In the genomic region with DNA sequence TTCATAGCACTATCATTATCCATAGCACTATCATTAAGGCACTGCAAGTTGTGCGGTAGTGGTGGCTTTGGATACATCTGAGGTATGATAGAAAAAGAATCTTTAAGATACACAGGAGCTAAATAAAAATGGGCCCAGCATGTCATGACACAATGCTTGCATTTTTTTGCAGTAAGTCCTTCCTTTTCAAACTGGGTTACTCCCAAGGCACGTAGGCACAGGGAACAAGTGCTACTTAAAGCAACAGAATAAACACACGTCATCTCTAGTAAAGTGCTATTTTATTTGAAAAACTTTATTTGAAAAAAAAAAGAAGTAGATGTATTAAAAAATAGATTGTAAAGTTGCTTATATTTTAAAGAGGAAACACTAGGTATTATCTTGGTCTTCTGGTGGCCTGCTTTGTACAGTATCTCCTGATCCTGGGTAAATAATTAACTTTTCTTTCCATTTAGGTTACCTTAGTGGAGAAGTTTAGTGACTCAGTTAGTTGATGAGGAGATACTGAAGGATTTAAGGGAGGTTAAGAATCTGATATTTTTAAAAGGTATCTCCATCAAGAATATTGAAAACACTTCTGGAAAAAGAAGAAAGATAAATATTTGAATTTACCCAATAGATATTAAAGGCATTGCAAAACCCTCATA, we compare ENCODE assay signal across 24 cellular contexts.
DNase-seq lines count a peak whose midpoint lies in the region; ATAC-seq and TF ChIP-seq lines count a peak whose summit lies in the region.
"Had no signal": no experiment of that assay in that cellular context is flagged by ENCODE, and none has a peak within 500 bp of the region (broad histone marks: within the 10 kb centered on the region; RNA-seq: fewer than 3 reads in every experiment).

No MANE protein-coding gene starts in this region.

- no peak overlapping the region for H2AFZ ChIP-seq in IMR-90 (replicated peaks; ENCODE audit: low read length, poor library complexity)

- in situ Hi-C loops in IMR-90 (cut with MboI; ENCODE audit: low sequenced_read_pairs): no loop called here

- dilution Hi-C loops in IMR-90 (cut with HindIII; ENCODE audit: low sequenced_read_pairs, unreplicated experiment): no loop called here

- no peak overlapping the region for H2BK120ac ChIP-seq in IMR-90 (ENCODE audit: low read depth, low read length)

- H4K5ac ChIP-seq in IMR-90 (ENCODE audit: low read depth, low read length): no peak overlapping the region

- no peak overlapping the region for H3K4ac ChIP-seq in IMR-90 (ENCODE audit: low read depth, low read length)

- H3K27ac ChIP-seq in 22Rv1 (peak overlapping the region; percentile 57), IMR-90 (ENCODE audit: insufficient read depth, low read length) (no peak overlapping the region), lung (ENCODE audit: low read depth in 1 of 2, low read length in 1 of 2) (no peak overlapping the region)
- H3K27ac ChIP-seq: brain microvascular endothelial cell had no signal

- H3K36me3 ChIP-seq in IMR-90 (ENCODE audit: control insufficient read depth, insufficient read depth, low read length) (no peaks in the 10 kb centered on the region), lung (ENCODE audit: control insufficient read depth in 2 of 2, insufficient read depth in 2 of 2, low read length in 2 of 2) (no peaks in the 10 kb centered on the region)
- H3K36me3 ChIP-seq: brain microvascular endothelial cell, thoracic aorta had no signal

- no peak overlapping the region for H3K56ac ChIP-seq in IMR-90 (ENCODE audit: extremely low read depth, insufficient read depth, low read length)

- no peak overlapping the region for H2BK15ac ChIP-seq in IMR-90 (ENCODE audit: low read depth, low read length)

- H4K20me1 ChIP-seq in IMR-90 (ENCODE audit: insufficient read depth, low read length): no peaks in the 10 kb centered on the region

- peaks cover 8% of the 10 kb centered on the region for H3K4me1 ChIP-seq in IMR-90 (ENCODE audit: control insufficient read depth, insufficient read depth, low read length)
- H3K4me1 ChIP-seq in lung (ENCODE audit: control insufficient read depth in 2 of 2, insufficient read depth in 2 of 2, low read length in 2 of 2): peaks cover 2% of the 10 kb centered on the region in 2 donors

- no TSS peak for BruUV-seq in IMR-90 (replicated peaks; lab: Mats Ljungman, UMichigan)

- no peak overlapping the region for H2BK5ac ChIP-seq in IMR-90 (ENCODE audit: low read depth, low read length, poor library complexity, severe bottlenecking)

- TF ChIP-seq RAD21 in IMR-90 (IDR thresholded peaks at IDR 0.05; ENCODE audit: low read length): no peak

- H2BK20ac ChIP-seq in IMR-90 (ENCODE audit: low read depth, low read length): no peak overlapping the region

- TF ChIP-seq CTCF in 22Rv1 (IDR thresholded peaks at IDR 0.05) (no peak), IMR-90 (conservative IDR thresholded peaks at IDR 0.05; ENCODE audit: low read depth, low read length) (no peak), lung (IDR thresholded peaks at IDR 0.05; ENCODE audit: control extremely low read depth, extremely low read depth) (no peak)

- H3K4me2 ChIP-seq in IMR-90 (ENCODE audit: low read depth, low read length): no peak overlapping the region

- H3K9ac ChIP-seq in IMR-90 (ENCODE audit: low read depth, low read length): no peak overlapping the region

- no peak overlapping the region for H4K8ac ChIP-seq in IMR-90 (ENCODE audit: low read depth in 2 of 2, low read length in 2 of 2)

- H3K9me3 ChIP-seq in IMR-90 (ENCODE audit: control insufficient read depth, insufficient read depth, low read length): peaks cover 6% of the 10 kb centered on the region
- peaks cover 0 to 4% of the 10 kb centered on the region in 2 donors for H3K9me3 ChIP-seq in lung (ENCODE audit: control insufficient read depth in 2 of 2, insufficient read depth in 1 of 2, low read length in 1 of 2)
- H3K9me3 ChIP-seq: thoracic aorta had no signal

- WGBS in IMR-90 (ENCODE audit: extremely low coverage in 2 of 2, insufficient read length in 1 of 2), 2 experiments: no CpG with 5 or more reads among the region's 3 CpGs
- 50 to 60% methylated on average over 3 of the region's 3 CpGs for WGBS in lung, 2 donors

- no peaks in the 10 kb centered on the region for H3K9me1 ChIP-seq in IMR-90 (ENCODE audit: insufficient read depth, low read length)

- no peak overlapping the region for H3K4me3 ChIP-seq in IMR-90 (ENCODE audit: insufficient read depth, low read depth, low read length)
- H3K4me3 ChIP-seq in lung: no peak overlapping the region
- H3K4me3 ChIP-seq: thoracic aorta had no signal

- no peak overlapping the region for H3K14ac ChIP-seq in IMR-90 (replicated peaks; ENCODE audit: low read depth, low read length)

- no peak overlapping the region for H3K18ac ChIP-seq in IMR-90 (ENCODE audit: low read depth, low read length)

- H2AK9ac ChIP-seq in IMR-90 (replicated peaks; ENCODE audit: low read depth, low read length, poor library complexity): no peak overlapping the region

- ATAC-seq in IMR-90 (ENCODE audit: low read depth): no peak
- peak; percentile 43 for ATAC-seq in lung (ENCODE audit: insufficient read depth, low FRiP score)
- no peak for ATAC-seq in GM21528 (IDR thresholded peaks at IDR 0.05; ENCODE audit: low FRiP score, unreplicated experiment)
- ATAC-seq: CD8-positive, alpha-beta T cell; left ventricle myocardium superior; naive thymus-derived CD4-positive, alpha-beta T cell had no signal

- no peak overlapping the region for H3K23ac ChIP-seq in IMR-90 (ENCODE audit: low read depth, low read length)

- H3K27me3 ChIP-seq in IMR-90 (ENCODE audit: control insufficient read depth, insufficient read depth, low read length) (no peaks in the 10 kb centered on the region), lung (ENCODE audit: control insufficient read depth, insufficient read depth) (no peaks in the 10 kb centered on the region)
- H3K27me3 ChIP-seq: brain microvascular endothelial cell had no signal

- H4K91ac ChIP-seq in IMR-90 (ENCODE audit: insufficient read depth, low read depth, low read length): no peak overlapping the region

- peak; percentile 20 for DNase-seq in IMR-90
- DNase-seq in glomerular visceral epithelial cell (ENCODE audit: extremely low spot score): peak; percentile 38
- no peak for DNase-seq in lung (ENCODE audit: low spot score)
- DNase-seq in RPMI8226: no peak
- no peak for DNase-seq in SIG-M5 (lab: John Stamatoyannopoulos, UW)
- no peak for DNase-seq in SW 1271 (lab: John Stamatoyannopoulos, UW)
- DNase-seq: activated CD4-positive, alpha-beta T cell treated with anti-CD3 and anti-CD28 coated beads, Interleukin-2, amount 50 U/mL, for 1 hour; activated naive CD4-positive, alpha-beta T cell treated with anti-CD3 and anti-CD28 coated beads, Interleukin-2, amount 50 U/mL, for 16 hours; amniotic stem cell; brain microvascular endothelial cell; CD8-positive, alpha-beta T cell; DMS153; effector memory CD4-positive, alpha-beta T cell; foreskin fibroblast; GDM1; Karpas-422; left ventricle myocardium superior; naive thymus-derived CD4-positive, alpha-beta T cell; NCI-H146; NCI-H2107; nucleus accumbens had no signal

- intact Hi-C loops in IMR-90 (cut with micrococcal nuclease): no loop called here

- POLR2A ChIA-PET in IMR-90 (lab: Charles Lee; ENCODE audit: unreplicated experiment): no interaction called here

- no peak overlapping the region for H2AK5ac ChIP-seq in IMR-90 (ENCODE audit: low read depth, low read length)

- H3K79me1 ChIP-seq in IMR-90 (ENCODE audit: low read depth in 1 of 2, low read length in 2 of 2): no peaks in the 10 kb centered on the region

- CTCF ChIA-PET in IMR-90 (lab: Yijun Ruan, JAX): interaction anchor here (1.0 kb wide), 1 partner anchor 109 kb away, joined by 3 read pairs; no protein-coding TSS in a partner anchor

- no peak for TF ChIP-seq POLR2A in IMR-90 (IDR thresholded peaks at IDR 0.05; ENCODE audit: low read depth, low read length)

TF ChIP-seq in IMR-90, 13 proteins besides CTCF, POLR2A, EP300 and RAD21:
- TF ChIP-seq, protein P1, sequence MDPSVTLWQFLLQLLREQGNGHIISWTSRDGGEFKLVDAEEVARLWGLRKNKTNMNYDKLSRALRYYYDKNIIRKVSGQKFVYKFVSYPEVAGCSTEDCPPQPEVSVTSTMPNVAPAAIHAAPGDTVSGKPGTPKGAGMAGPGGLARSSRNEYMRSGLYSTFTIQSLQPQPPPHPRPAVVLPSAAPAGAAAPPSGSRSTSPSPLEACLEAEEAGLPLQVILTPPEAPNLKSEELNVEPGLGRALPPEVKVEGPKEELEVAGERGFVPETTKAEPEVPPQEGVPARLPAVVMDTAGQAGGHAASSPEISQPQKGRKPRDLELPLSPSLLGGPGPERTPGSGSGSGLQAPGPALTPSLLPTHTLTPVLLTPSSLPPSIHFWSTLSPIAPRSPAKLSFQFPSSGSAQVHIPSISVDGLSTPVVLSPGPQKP (IDR thresholded peaks at IDR 0.05; ENCODE audit: borderline replicate concordance, low read depth, low read length): no peak
- TF ChIP-seq RCOR1 (IDR thresholded peaks at IDR 0.05; ENCODE audit: insufficient replicate concordance, low read length) (no peak), CEBPB (IDR thresholded peaks at IDR 0.05; ENCODE audit: low read depth, low read length) (no peak), BHLHE40 (IDR thresholded peaks at IDR 0.05; ENCODE audit: low read depth, low read length) (no peak), MAZ (IDR thresholded peaks at IDR 0.05; ENCODE audit: borderline replicate concordance, low read depth, low read length) (no peak), FOS (IDR thresholded peaks at IDR 0.05; ENCODE audit: low read depth, low read length) (no peak), CHD1 (IDR thresholded peaks at IDR 0.05; ENCODE audit: low read depth, low read length) (no peak), SMC3 (IDR thresholded peaks at IDR 0.05; ENCODE audit: low read depth, low read length) (no peak), NFE2L2 (IDR thresholded peaks at IDR 0.05; ENCODE audit: low read depth, low read length) (no peak), RFX5 (IDR thresholded peaks at IDR 0.05; ENCODE audit: low read depth, low read length) (no peak), MAFK (IDR thresholded peaks at IDR 0.05; ENCODE audit: low read depth, low read length) (no peak), MXI1 (IDR thresholded peaks at IDR 0.05; ENCODE audit: borderline replicate concordance, low read depth, low read length) (no peak)
- TF ChIP-seq, protein P2, sequence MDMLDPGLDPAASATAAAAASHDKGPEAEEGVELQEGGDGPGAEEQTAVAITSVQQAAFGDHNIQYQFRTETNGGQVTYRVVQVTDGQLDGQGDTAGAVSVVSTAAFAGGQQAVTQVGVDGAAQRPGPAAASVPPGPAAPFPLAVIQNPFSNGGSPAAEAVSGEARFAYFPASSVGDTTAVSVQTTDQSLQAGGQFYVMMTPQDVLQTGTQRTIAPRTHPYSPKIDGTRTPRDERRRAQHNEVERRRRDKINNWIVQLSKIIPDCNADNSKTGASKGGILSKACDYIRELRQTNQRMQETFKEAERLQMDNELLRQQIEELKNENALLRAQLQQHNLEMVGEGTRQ (IDR thresholded peaks at IDR 0.05; ENCODE audit: low read depth, low read length): no peak

Comparison
In these comparisons a context has a peak if more than half of its experiments do, and no peak if none do; other contexts are left out.
1. DNase-seq: peak in IMR-90 (single experiment) and glomerular visceral epithelial cell (single experiment); none in lung (single experiment), RPMI8226 (single experiment), SIG-M5 (single experiment) and SW 1271 (0 of 2).